14 cellular contexts compared by ENCODE assay signal in genomic region chr6:13848553-13849150, GRCh38. TPM values are rescaled to one million over a fixed set of nuclear protein-coding genes. Genes with fewer than 3 reads are reported as not detected.
A peak's percentile ranks its signal among the peaks of the same experiment; 100 is the strongest.
DNase-seq lines count a peak whose midpoint lies in the region; ATAC-seq and TF ChIP-seq lines count a peak whose summit lies in the region.
"Had no signal": no experiment of that assay in that cellular context is flagged by ENCODE, and none has a peak within 500 bp of the region (broad histone marks: within the 10 kb centered on the region; RNA-seq: fewer than 3 reads in every experiment).

No MANE protein-coding gene starts in this region.

- H4K8ac ChIP-seq in mesenchymal stem cell (ENCODE audit: low read length): no peak overlapping the region

- BruUV-seq in PC-9 (replicated peaks; lab: Mats Ljungman, UMichigan): no TSS peak

- H2BK15ac ChIP-seq in mesenchymal stem cell (ENCODE audit: low read depth, poor library complexity, severe bottlenecking): no peak overlapping the region

- H2AFZ ChIP-seq in mesenchymal stem cell (ENCODE audit: low read depth, low read length): no peak overlapping the region
- no peak overlapping the region for H2AFZ ChIP-seq in Karpas-422 (ENCODE audit: low read length)
- no peak overlapping the region for H2AFZ ChIP-seq in PC-9

- H3K27me3 ChIP-seq in mesenchymal stem cell (ENCODE audit: control insufficient read depth in 1 of 2, insufficient read depth in 1 of 2, low read length in 2 of 2): peaks cover 0 to 24% of the 10 kb centered on the region in 2 experiments
- no peaks in the 10 kb centered on the region for H3K27me3 ChIP-seq in Karpas-422 (ENCODE audit: low read length)
- H3K27me3 ChIP-seq in PC-9 (ENCODE audit: insufficient read depth, low read depth): no peaks in the 10 kb centered on the region
- H3K27me3 ChIP-seq: thyroid gland had no signal

- H3K4me3 ChIP-seq in mesenchymal stem cell (ENCODE audit: insufficient read depth in 1 of 2, low read depth in 1 of 2, low read length in 2 of 2) (no peak overlapping the region), Karpas-422 (ENCODE audit: low read length) (no peak overlapping the region), PC-9 (no peak overlapping the region)
- H3K4me3 ChIP-seq: thyroid gland had no signal

- no peak overlapping the region for H3K4me3 Mint-ChIP-seq in WTC11
- H3K4me3 Mint-ChIP-seq: T-helper 2 cell treated with Interferon-gamma antibody and Interleukin-4, amounts not matched to agents 5 μg/mL and 100 μg/mL, for 36 hours had no signal

- no peaks in the 10 kb centered on the region for H3K79me1 ChIP-seq in mesenchymal stem cell (replicated peaks; ENCODE audit: low read length, poor library complexity, severe bottlenecking)

- H3K27me3 Mint-ChIP-seq in WTC11 (ENCODE audit: low read depth): no peaks in the 10 kb centered on the region; the same call in 1 of the 2 replicates

- H2BK5ac ChIP-seq in mesenchymal stem cell (ENCODE audit: low read depth, low read length, poor library complexity, severe bottlenecking): no peak overlapping the region

- no peak overlapping the region for H3K18ac ChIP-seq in mesenchymal stem cell (ENCODE audit: low read depth in 1 of 2, low read length in 2 of 2)

- no peak overlapping the region for H4K91ac ChIP-seq in mesenchymal stem cell (ENCODE audit: low read length)

- H3K9me3 ChIP-seq in mesenchymal stem cell (ENCODE audit: control insufficient read depth, low read length): no peaks in the 10 kb centered on the region
- no peaks in the 10 kb centered on the region for H3K9me3 ChIP-seq in Karpas-422 (ENCODE audit: low read length)
- H3K9me3 ChIP-seq in PC-9 (ENCODE audit: insufficient read depth, low read depth): no peaks in the 10 kb centered on the region
- H3K9me3 ChIP-seq: thyroid gland had no signal

- H3K27ac ChIP-seq in mesenchymal stem cell (ENCODE audit: low read length, poor library complexity, severe bottlenecking): peak overlapping the region; percentile 8
- H3K27ac ChIP-seq in Karpas-422 (ENCODE audit: low read length): no peak overlapping the region
- H3K27ac ChIP-seq in PC-9: no peak overlapping the region
- H3K27ac ChIP-seq: thyroid gland had no signal

- peaks cover 2% of the 10 kb centered on the region for H3K4me1 ChIP-seq in mesenchymal stem cell (ENCODE audit: control insufficient read depth, insufficient read depth, low read depth, low read length)
- no peaks in the 10 kb centered on the region for H3K4me1 ChIP-seq in Karpas-422 (ENCODE audit: low read length)
- no peaks in the 10 kb centered on the region for H3K4me1 ChIP-seq in PC-9 (replicated peaks; ENCODE audit: insufficient read depth)
- H3K4me1 ChIP-seq: thyroid gland had no signal

- peak overlapping the region; percentile 51 for H3K4me2 ChIP-seq in mesenchymal stem cell (ENCODE audit: low read length, poor library complexity, severe bottlenecking)
- H3K4me2 ChIP-seq in Karpas-422 (ENCODE audit: low read depth, low read length, poor library complexity, severe bottlenecking): no peak overlapping the region
- H3K4me2 ChIP-seq in PC-9: no peak overlapping the region

- H3K14ac ChIP-seq in mesenchymal stem cell (ENCODE audit: low read length in 2 of 2): no peak overlapping the region

- no peak overlapping the region for H3K23ac ChIP-seq in mesenchymal stem cell (ENCODE audit: low read length in 2 of 2)

- DNase-seq in AG08396 (ENCODE audit: low spot score): peak; percentile 30
- DNase-seq in MV-4-11 (lab: John Stamatoyannopoulos, UW): peak; percentile 30
- no peak for DNase-seq in WTC11 (ENCODE audit: low spot score)
- DNase-seq in mesenchymal stem cell: no peak
- no peak for DNase-seq in NCI-H526 (lab: John Stamatoyannopoulos, UW)
- no peak for DNase-seq in Karpas-422
- DNase-seq in PC-9: no peak
- DNase-seq: activated CD4-positive, alpha-beta T cell treated with anti-CD3 and anti-CD28 coated beads, Interleukin-2, amount 50 U/mL, for 1 hour; aorta; MM.1S had no signal

- ATAC-seq in WTC11 (peak; percentile 51), GM19351 (IDR thresholded peaks at IDR 0.05; ENCODE audit: unreplicated experiment) (no peak)
- ATAC-seq: Right ventricle myocardium inferior had no signal

- peaks cover 24% of the 10 kb centered on the region for H3K4me1 Mint-ChIP-seq in WTC11

- no peak overlapping the region for H2AK5ac ChIP-seq in mesenchymal stem cell (ENCODE audit: low read length, severe bottlenecking)

- WGBS in mesenchymal stem cell: 93% methylated on average over 5 of the region's 5 CpGs

- no peak overlapping the region for H2BK120ac ChIP-seq in mesenchymal stem cell (ENCODE audit: low read depth, low read length)

- H3K9me2 ChIP-seq in Karpas-422 (replicated peaks; ENCODE audit: insufficient read depth, low read length) (no peaks in the 10 kb centered on the region), PC-9 (ENCODE audit: insufficient read depth) (no peaks in the 10 kb centered on the region)

- TF ChIP-seq CTCF in WTC11 (IDR thresholded peaks at IDR 0.05) (no peak), PC-9 (conservative IDR thresholded peaks at IDR 0.05) (no peak)

- no peak overlapping the region for H3K9ac ChIP-seq in mesenchymal stem cell (ENCODE audit: low read length)
- H3K9ac ChIP-seq in Karpas-422 (ENCODE audit: low read length): no peak overlapping the region

- H3K79me2 ChIP-seq in Karpas-422 (ENCODE audit: low read length): no peaks in the 10 kb centered on the region
- H3K79me2 ChIP-seq in PC-9 (ENCODE audit: low read depth): no peaks in the 10 kb centered on the region

- no peaks in the 10 kb centered on the region for H3F3A ChIP-seq in PC-9 (ENCODE audit: insufficient read depth, low read depth)

- intact Hi-C loops in PC-9 (cut with micrococcal nuclease; ENCODE audit: unreplicated experiment): no loop called here

- POLR2A ChIA-PET in WTC11 (lab: Charles Lee): no interaction called here
- POLR2A ChIA-PET in PC-9 (lab: Charles Lee; ENCODE audit: unreplicated experiment): no interaction called here

- H3K9me3 Mint-ChIP-seq in WTC11: peaks cover under 1% of the 10 kb centered on the region
- H3K9me3 Mint-ChIP-seq: T-helper 2 cell treated with Interferon-gamma antibody and Interleukin-4, amounts not matched to agents 5 μg/mL and 100 μg/mL, for 36 hours had no signal

- no peak overlapping the region for H2BK12ac ChIP-seq in mesenchymal stem cell (ENCODE audit: low read length in 2 of 2)

- H4K20me1 ChIP-seq in Karpas-422 (ENCODE audit: insufficient read depth, low read depth, low read length) (no peaks in the 10 kb centered on the region), PC-9 (ENCODE audit: insufficient read depth) (no peaks in the 10 kb centered on the region)

- no peaks in the 10 kb centered on the region for H3K36me3 Mint-ChIP-seq in WTC11

- peak overlapping the region; percentile 48; the same call in 1 of the 2 replicates for H3K27ac Mint-ChIP-seq in WTC11
- H3K27ac Mint-ChIP-seq: T-helper 2 cell treated with Interferon-gamma antibody and Interleukin-4, amounts not matched to agents 5 μg/mL and 100 μg/mL, for 36 hours had no signal

- CTCF ChIA-PET in WTC11 (lab: Charles Lee): interaction anchor here (0.9 to 1.2 kb wide), 4 partner anchors 12 to 198 kb away, joined by 3 to 6 read pairs (median 4); partner anchors contain the start of gene MCUR1
- CTCF ChIA-PET in PC-9 (lab: Charles Lee): no interaction called here

- H3K36me3 ChIP-seq in mesenchymal stem cell (ENCODE audit: control insufficient read depth in 1 of 2, insufficient read depth in 2 of 2, low read depth in 1 of 2, low read length in 2 of 2) (no peaks in the 10 kb centered on the region), Karpas-422 (ENCODE audit: insufficient read depth, low read length) (no peaks in the 10 kb centered on the region), PC-9 (ENCODE audit: low read depth) (no peaks in the 10 kb centered on the region)
- H3K36me3 ChIP-seq: thyroid gland had no signal

- no peak overlapping the region for H3K4ac ChIP-seq in mesenchymal stem cell (ENCODE audit: low read depth in 1 of 2, low read length in 2 of 2)

TF ChIP-seq in WTC11, 78 proteins besides CTCF, POLR2A, EP300 and RAD21 (continues in another document):
- TF ChIP-seq, protein P1, sequence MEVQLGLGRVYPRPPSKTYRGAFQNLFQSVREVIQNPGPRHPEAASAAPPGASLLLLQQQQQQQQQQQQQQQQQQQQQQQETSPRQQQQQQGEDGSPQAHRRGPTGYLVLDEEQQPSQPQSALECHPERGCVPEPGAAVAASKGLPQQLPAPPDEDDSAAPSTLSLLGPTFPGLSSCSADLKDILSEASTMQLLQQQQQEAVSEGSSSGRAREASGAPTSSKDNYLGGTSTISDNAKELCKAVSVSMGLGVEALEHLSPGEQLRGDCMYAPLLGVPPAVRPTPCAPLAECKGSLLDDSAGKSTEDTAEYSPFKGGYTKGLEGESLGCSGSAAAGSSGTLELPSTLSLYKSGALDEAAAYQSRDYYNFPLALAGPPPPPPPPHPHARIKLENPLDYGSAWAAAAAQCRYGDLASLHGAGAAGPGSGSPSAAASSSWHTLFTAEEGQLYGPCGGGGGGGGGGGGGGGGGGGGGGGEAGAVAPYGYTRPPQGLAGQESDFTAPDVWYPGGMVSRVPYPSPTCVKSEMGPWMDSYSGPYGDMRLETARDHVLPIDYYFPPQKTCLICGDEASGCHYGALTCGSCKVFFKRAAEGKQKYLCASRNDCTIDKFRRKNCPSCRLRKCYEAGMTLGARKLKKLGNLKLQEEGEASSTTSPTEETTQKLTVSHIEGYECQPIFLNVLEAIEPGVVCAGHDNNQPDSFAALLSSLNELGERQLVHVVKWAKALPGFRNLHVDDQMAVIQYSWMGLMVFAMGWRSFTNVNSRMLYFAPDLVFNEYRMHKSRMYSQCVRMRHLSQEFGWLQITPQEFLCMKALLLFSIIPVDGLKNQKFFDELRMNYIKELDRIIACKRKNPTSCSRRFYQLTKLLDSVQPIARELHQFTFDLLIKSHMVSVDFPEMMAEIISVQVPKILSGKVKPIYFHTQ (CRISPR knock-in tag; IDR thresholded peaks at IDR 0.05): no peak
- TF ChIP-seq, protein P2, sequence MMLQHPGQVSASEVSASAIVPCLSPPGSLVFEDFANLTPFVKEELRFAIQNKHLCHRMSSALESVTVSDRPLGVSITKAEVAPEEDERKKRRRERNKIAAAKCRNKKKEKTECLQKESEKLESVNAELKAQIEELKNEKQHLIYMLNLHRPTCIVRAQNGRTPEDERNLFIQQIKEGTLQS (CRISPR knock-in tag; conservative IDR thresholded peaks at IDR 0.05): no peak
- no peak for TF ChIP-seq ZNF416 (CRISPR knock-in tag; IDR thresholded peaks at IDR 0.05)
- TF ChIP-seq ZNF671 (CRISPR knock-in tag; IDR thresholded peaks at IDR 0.05): no peak
- TF ChIP-seq ZNF219 (CRISPR knock-in tag; IDR thresholded peaks at IDR 0.05; ENCODE audit: borderline replicate concordance): no peak
- no peak for TF ChIP-seq ZNF317 (CRISPR knock-in tag; IDR thresholded peaks at IDR 0.05; ENCODE audit: borderline replicate concordance, low read depth)
- TF ChIP-seq GRHL2 (CRISPR knock-in tag; IDR thresholded peaks at IDR 0.05; ENCODE audit: insufficient replicate concordance, severe bottlenecking): no peak
- TF ChIP-seq NR1H2 (CRISPR knock-in tag; IDR thresholded peaks at IDR 0.05): no peak

RNA-seq across cellular contexts. Expression of gene MCUR1, which starts 34.3 kb away (rescaled TPM):
- 28.1 to 31.6 TPM (median 30.4 TPM) in 3 replicates for total RNA-seq in WTC11 (2021)
- 12.2 TPM for polyA plus RNA-seq in mesenchymal stem cell (2013, experiment 1 of 2)
- 12.3 TPM for polyA plus RNA-seq in mesenchymal stem cell (2013, experiment 2 of 2)
- 17.9 and 30.8 TPM in 2 replicates for total RNA-seq in Karpas-422 (2014; rRNA removed; shearing (Covaris generic); ENCODE audit: low replicate concordance)
- 38.8 and 45.9 TPM in 2 replicates for total RNA-seq in PC-9 (2021)

Comparison
In these comparisons a context has a peak if more than half of its experiments do, and no peak if none do; other contexts are left out.
1. DNase-seq: peak in AG08396 (single experiment) and MV-4-11 (single experiment); none in WTC11 (single experiment), mesenchymal stem cell (single experiment), NCI-H526 (0 of 2), Karpas-422 (single experiment) and PC-9 (0 of 2).